1 cellular context compared by ENCODE assay signal in genomic region chr2:212451786-212452200, GRCh38.
A peak's percentile ranks its signal among the peaks of the same experiment; 100 is the strongest.
TF ChIP-seq lines count a peak whose summit lies in the region.

No MANE protein-coding gene starts in this region.

TF ChIP-seq in HepG2, 621 proteins besides CTCF, POLR2A, EP300 and RAD21 (continued from another document and continues in another):
- TF ChIP-seq ZNF142 (CRISPR knock-in tag; IDR thresholded peaks at IDR 0.05) (no peak), MEF2D (CRISPR knock-in tag; IDR thresholded peaks at IDR 0.05) (no peak), NFKBIZ (CRISPR knock-in tag; IDR thresholded peaks at IDR 0.05) (no peak), NFKB2 (CRISPR knock-in tag; IDR thresholded peaks at IDR 0.05; ENCODE audit: borderline replicate concordance) (no peak), MIER3 (CRISPR knock-in tag; IDR thresholded peaks at IDR 0.05; ENCODE audit: borderline replicate concordance) (no peak), CENPT (CRISPR knock-in tag; IDR thresholded peaks at IDR 0.05; ENCODE audit: low read depth) (no peak), ZNF136 (CRISPR knock-in tag; IDR thresholded peaks at IDR 0.05; ENCODE audit: low read depth) (no peak), CENPBD1 (CRISPR knock-in tag; IDR thresholded peaks at IDR 0.05; ENCODE audit: borderline replicate concordance, low read depth) (no peak), ZNF256 (CRISPR knock-in tag; conservative IDR thresholded peaks at IDR 0.05) (no peak), ZNF446 (CRISPR knock-in tag; IDR thresholded peaks at IDR 0.05) (no peak), ZNF710 (CRISPR knock-in tag; IDR thresholded peaks at IDR 0.05; ENCODE audit: borderline replicate concordance) (no peak), ZNF501 (CRISPR knock-in tag; IDR thresholded peaks at IDR 0.05) (no peak), ZFP91 (CRISPR knock-in tag; IDR thresholded peaks at IDR 0.05; ENCODE audit: borderline replicate concordance) (no peak), NPAS2 (CRISPR knock-in tag; IDR thresholded peaks at IDR 0.05; ENCODE audit: borderline replicate concordance) (no peak), GATAD1 (CRISPR knock-in tag; IDR thresholded peaks at IDR 0.05) (no peak), ESRRA (CRISPR knock-in tag; IDR thresholded peaks at IDR 0.05; ENCODE audit: low read depth) (no peak), ASH2L (IDR thresholded peaks at IDR 0.05; ENCODE audit: insufficient read length, low read depth, low read length) (peak; percentile 53), CCAR2 (optimal IDR thresholded peaks at IDR 0.05; ENCODE audit: low read depth, low read length) (no peak), SOX5 (CRISPR knock-in tag; IDR thresholded peaks at IDR 0.05; ENCODE audit: borderline replicate concordance) (peak; percentile 100), EZH2 (conservative IDR thresholded peaks at IDR 0.05; ENCODE audit: low read depth, low read length) (no peak), LRRFIP1 (CRISPR knock-in tag; conservative IDR thresholded peaks at IDR 0.05) (no peak), ZNF782 (CRISPR knock-in tag; IDR thresholded peaks at IDR 0.05; ENCODE audit: borderline replicate concordance) (no peak), ATF5 (CRISPR knock-in tag; IDR thresholded peaks at IDR 0.05; ENCODE audit: low read depth) (no peak), ISX (CRISPR knock-in tag; conservative IDR thresholded peaks at IDR 0.05) (no peak), DPF2 (CRISPR knock-in tag; IDR thresholded peaks at IDR 0.05; ENCODE audit: borderline replicate concordance, low read depth) (no peak), ZNF414 (CRISPR knock-in tag; IDR thresholded peaks at IDR 0.05) (no peak), ZNF549 (CRISPR knock-in tag; IDR thresholded peaks at IDR 0.05) (no peak), SIX4 (CRISPR knock-in tag; IDR thresholded peaks at IDR 0.05) (no peak), AGO1 (IDR thresholded peaks at IDR 0.05; ENCODE audit: low read depth, low read length, poor library complexity, severe bottlenecking) (no peak), ZZZ3 (CRISPR knock-in tag; IDR thresholded peaks at IDR 0.05; ENCODE audit: borderline replicate concordance) (no peak), ZMAT3 (CRISPR knock-in tag; conservative IDR thresholded peaks at IDR 0.05) (no peak), BORCS8-MEF2B (CRISPR knock-in tag; IDR thresholded peaks at IDR 0.05) (no peak), U2AF1 (optimal IDR thresholded peaks at IDR 0.05; ENCODE audit: low read depth, low read length) (no peak), ZC3H4 (CRISPR knock-in tag; IDR thresholded peaks at IDR 0.05; ENCODE audit: borderline replicate concordance) (no peak), NONO (IDR thresholded peaks at IDR 0.05) (no peak), NONO (CRISPR knock-in tag; conservative IDR thresholded peaks at IDR 0.05) (no peak), BRCA1 (CRISPR knock-in tag; IDR thresholded peaks at IDR 0.05) (no peak), ZNF672 (CRISPR knock-in tag; IDR thresholded peaks at IDR 0.05) (no peak), ZNF557 (CRISPR knock-in tag; IDR thresholded peaks at IDR 0.05) (no peak), RFX5 (IDR thresholded peaks at IDR 0.05; ENCODE audit: low read depth, low read length) (no peak), PBX2 (CRISPR knock-in tag; IDR thresholded peaks at IDR 0.05) (no peak), ETV5 (CRISPR knock-in tag; IDR thresholded peaks at IDR 0.05; ENCODE audit: borderline replicate concordance) (no peak), RBAK (CRISPR knock-in tag; IDR thresholded peaks at IDR 0.05) (no peak), ETV6 (CRISPR knock-in tag; conservative IDR thresholded peaks at IDR 0.05) (no peak), RFX1 (IDR thresholded peaks at IDR 0.05) (no peak), SALL1 (CRISPR knock-in tag; IDR thresholded peaks at IDR 0.05) (no peak; the same call in 1 of the 2 replicates), ZNF850 (CRISPR knock-in tag; conservative IDR thresholded peaks at IDR 0.05) (no peak), BCL6 (CRISPR knock-in tag; IDR thresholded peaks at IDR 0.05) (peak; percentile 71; the same call in 1 of the 2 replicates), ZNF556 (CRISPR knock-in tag; IDR thresholded peaks at IDR 0.05; ENCODE audit: borderline replicate concordance) (no peak), ZMYM3 (CRISPR knock-in tag; IDR thresholded peaks at IDR 0.05) (no peak), CBX2 (IDR thresholded peaks at IDR 0.05; ENCODE audit: low read depth, low read length) (no peak), CBX2 (CRISPR knock-in tag; IDR thresholded peaks at IDR 0.05; ENCODE audit: low read depth) (no peak), LBX2 (CRISPR knock-in tag; IDR thresholded peaks at IDR 0.05; ENCODE audit: borderline replicate concordance) (no peak), SUZ12 (IDR thresholded peaks at IDR 0.05; ENCODE audit: low read depth, low read length) (no peak), THRA (CRISPR knock-in tag; IDR thresholded peaks at IDR 0.05; ENCODE audit: borderline replicate concordance) (peak; percentile 76; the same call in 1 of the 2 replicates), SP2 (CRISPR knock-in tag; IDR thresholded peaks at IDR 0.05) (no peak)
